In genomic region chr20:48126227-48126740, GRCh38 we compare ENCODE assay signal across 16 cellular contexts.
"Had no signal": no experiment of that assay in that cellular context is flagged by ENCODE, and none has a peak within 500 bp of the region (broad histone marks: within the 10 kb centered on the region; RNA-seq: fewer than 3 reads in every experiment).

No MANE protein-coding gene starts in this region.

- H3K9me3 ChIP-seq: breast epithelium, esophagus muscularis mucosa, neutrophil, transverse colon had no signal

- H3K9me3 Mint-ChIP-seq: activated CD8-positive, alpha-beta T cell treated with anti-CD3 and anti-CD28 coated beads for 36 hours; activated T-cell treated with anti-CD3 and anti-CD28 coated beads, Interleukin-2, amount 50 U/mL, for 72 hours; immature natural killer cell; naive B cell had no signal

- H3K27me3 ChIP-seq: breast epithelium, esophagus muscularis mucosa, transverse colon had no signal

- H3K4me3 ChIP-seq: breast epithelium, esophagus muscularis mucosa, lung, smooth muscle cell, transverse colon had no signal

- ATAC-seq: activated CD4-positive, alpha-beta T cell treated with anti-CD3 and anti-CD28 coated beads for 36 hours; activated CD8-positive, alpha-beta T cell treated with anti-CD3 and anti-CD28 coated beads for 36 hours; activated T-cell treated with anti-CD3 and anti-CD28 coated beads, Interleukin-2, amount 50 U/mL, for 72 hours; stimulated activated effector memory CD8-positive, alpha-beta T cell treated with anti-CD3 and anti-CD28 coated beads, Interleukin-12 subunit alpha, Interleukin-12 subunit beta, amount 100 ng/mL, for 72 hours had no signal

- H3K36me3 Mint-ChIP-seq: immature natural killer cell; naive B cell; stimulated activated effector memory CD8-positive, alpha-beta T cell treated with anti-CD3 and anti-CD28 coated beads, Interleukin-12 subunit alpha, Interleukin-12 subunit beta, amount 100 ng/mL, for 72 hours had no signal

- H3K36me3 ChIP-seq: breast epithelium, esophagus muscularis mucosa, neutrophil, transverse colon had no signal

- H3K4me3 Mint-ChIP-seq: activated CD4-positive, alpha-beta T cell treated with anti-CD3 and anti-CD28 coated beads for 36 hours; activated CD8-positive, alpha-beta T cell treated with anti-CD3 and anti-CD28 coated beads for 36 hours; activated T-cell treated with anti-CD3 and anti-CD28 coated beads, Interleukin-2, amount 50 U/mL, for 72 hours; immature natural killer cell; naive B cell; stimulated activated effector memory CD8-positive, alpha-beta T cell treated with anti-CD3 and anti-CD28 coated beads, Interleukin-12 subunit alpha, Interleukin-12 subunit beta, amount 100 ng/mL, for 72 hours had no signal

- H3K4me1 Mint-ChIP-seq: activated CD4-positive, alpha-beta T cell treated with anti-CD3 and anti-CD28 coated beads for 36 hours; immature natural killer cell; naive B cell; stimulated activated effector memory CD8-positive, alpha-beta T cell treated with anti-CD3 and anti-CD28 coated beads, Interleukin-12 subunit alpha, Interleukin-12 subunit beta, amount 100 ng/mL, for 72 hours had no signal

- DNase-seq: activated CD4-positive, alpha-beta T cell treated with anti-CD3 and anti-CD28 coated beads for 36 hours; activated CD8-positive, alpha-beta memory T cell treated with anti-CD3 and anti-CD28 coated beads, Interleukin-2, amount 50 U/mL, for 4 hours; activated CD8-positive, alpha-beta T cell treated with anti-CD3 and anti-CD28 coated beads for 36 hours; activated naive CD4-positive, alpha-beta T cell; activated T-cell treated with anti-CD3 and anti-CD28 coated beads, Interleukin-2, amount 50 U/mL, for 72 hours; aorta; glutamatergic neuron; immature natural killer cell; naive B cell; transverse colon had no signal

- H3K27ac ChIP-seq: breast epithelium, esophagus muscularis mucosa, neutrophil, transverse colon had no signal

- H3K27me3 Mint-ChIP-seq: activated CD4-positive, alpha-beta T cell treated with anti-CD3 and anti-CD28 coated beads for 36 hours had no signal

- H3K4me2 ChIP-seq: smooth muscle cell had no signal

- H3K27ac Mint-ChIP-seq: activated CD4-positive, alpha-beta T cell treated with anti-CD3 and anti-CD28 coated beads for 36 hours; activated CD8-positive, alpha-beta T cell treated with anti-CD3 and anti-CD28 coated beads for 36 hours; activated T-cell treated with anti-CD3 and anti-CD28 coated beads, Interleukin-2, amount 50 U/mL, for 72 hours; immature natural killer cell; naive B cell; stimulated activated effector memory CD8-positive, alpha-beta T cell treated with anti-CD3 and anti-CD28 coated beads, Interleukin-12 subunit alpha, Interleukin-12 subunit beta, amount 100 ng/mL, for 72 hours had no signal
